26 cellular contexts compared by ENCODE assay signal in the genomic region with DNA sequence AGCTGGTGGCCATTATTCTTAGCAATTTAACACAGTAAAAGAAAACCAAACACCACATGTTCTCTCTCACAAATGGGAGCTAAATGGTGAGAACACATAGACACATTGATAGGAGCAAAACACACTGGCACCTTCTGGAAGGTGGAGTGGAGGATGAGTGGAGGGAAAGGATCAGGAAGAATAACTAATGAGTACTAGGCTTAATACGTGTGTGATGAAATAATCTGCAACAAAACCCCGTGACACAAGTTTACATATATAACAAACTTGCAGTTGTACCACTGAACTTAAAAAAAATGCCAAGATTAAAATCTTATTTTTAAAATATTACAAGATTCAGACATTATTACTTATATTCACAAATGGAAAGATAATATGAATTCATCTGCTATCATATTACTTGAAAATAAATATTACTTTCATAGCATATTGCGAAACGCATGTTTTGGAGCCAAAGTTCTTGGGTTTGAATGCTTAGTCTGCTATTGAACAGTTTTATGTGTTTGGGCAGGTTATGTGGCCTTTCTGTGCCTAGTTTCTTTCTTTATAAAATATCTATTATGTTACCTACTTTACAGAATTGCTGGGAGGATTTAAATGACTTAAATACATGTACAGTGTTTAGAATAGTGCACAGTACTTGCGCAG. TPM values are rescaled to one million over a fixed set of nuclear protein-coding genes. Genes with fewer than 3 reads are reported as not detected.
"Had no signal": no experiment of that assay in that cellular context is flagged by ENCODE, and none has a peak within 500 bp of the region (broad histone marks: within the 10 kb centered on the region; RNA-seq: fewer than 3 reads in every experiment).

No MANE protein-coding gene starts in this region.

- H3K4me3 ChIP-seq: adrenal gland, breast epithelium, coronary artery, left lung, lung, thoracic aorta, vagina had no signal

- H3K27ac ChIP-seq: adrenal gland, breast epithelium, coronary artery, foreskin keratinocyte, left lung, thoracic aorta, vagina, VCaP had no signal

- DNase-seq: activated CD4-positive, alpha-beta T cell treated with anti-CD3 and anti-CD28 coated beads, Interleukin-2, amount 10 ng/mL, durations not matched to agents 7 days and 5 days; activated CD8-positive, alpha-beta memory T cell treated with anti-CD3 and anti-CD28 coated beads, Interleukin-2, amount 50 U/mL, for 4 hours; activated T-cell treated with anti-CD3 and anti-CD28 coated beads, Interleukin-2, amount 50 U/mL, for 24 hours; adrenal gland; endodermal cell; foreskin keratinocyte; left lung; naive thymus-derived CD8-positive, alpha-beta T cell; retina; stimulated activated CD4-positive, alpha-beta T cell treated with anti-CD3 and anti-CD28 coated beads, Interleukin-2, amount 100 ng/mL, for 48 hours; stimulated activated naive CD4-positive, alpha-beta T cell had no signal

- H3K4me1 ChIP-seq: adrenal gland, breast epithelium, foreskin keratinocyte, left lung, vagina had no signal

- H3K9me3 ChIP-seq: adrenal gland, left lung, thoracic aorta, vagina had no signal

- ATAC-seq: activated CD4-positive, CD25-positive, alpha-beta regulatory T cell treated with anti-CD3 and anti-CD28 coated beads, Interleukin-2, amount 50 U/mL, for 24 hours; activated naive CD4-positive, alpha-beta T cell treated with anti-CD3 and anti-CD28 coated beads, Interleukin-2, amount 50 U/mL, for 72 hours; activated T-helper 17 cell treated with anti-CD3 and anti-CD28 coated beads, Interleukin-2, amount 50 U/mL, for 72 hours; foreskin keratinocyte; left lung; naive thymus-derived CD8-positive, alpha-beta T cell had no signal

- H3K27me3 ChIP-seq: adrenal gland, breast epithelium, left lung, vagina had no signal

- H3K36me3 ChIP-seq: adrenal gland, breast epithelium, left lung, thoracic aorta, vagina had no signal

RNA-seq across cellular contexts. Expression of gene ANKRD62, which starts 20.5 kb away (rescaled TPM):
- total RNA-seq: activated CD4-positive, alpha-beta T cell treated with anti-CD3 and anti-CD28 coated beads, Interleukin-2, amount 10 ng/mL, durations not matched to agents 7 days and 5 days; activated naive CD4-positive, alpha-beta T cell treated with anti-CD3 and anti-CD28 coated beads, Interleukin-2, amount 50 U/mL, for 72 hours; activated T-helper 17 cell treated with anti-CD3 and anti-CD28 coated beads, Interleukin-2, amount 50 U/mL, for 72 hours; adrenal gland; astrocyte; breast epithelium; endodermal cell; foreskin keratinocyte; kidney epithelial cell; mesothelial cell of epicardium; naive thymus-derived CD8-positive, alpha-beta T cell; osteoblast; progenitor cell of endocrine pancreas; T-helper 2 cell treated with Interferon-gamma antibody and Interleukin-4, amounts not matched to agents 100 ng/mL and 5 ng/mL, for 36 hours; thoracic aorta had no signal
- polyA plus RNA-seq: adrenal gland; foreskin keratinocyte; naive thymus-derived CD8-positive, alpha-beta T cell had no signal
